ENCODE assay signal across 24 cellular contexts in genomic region chr1:67844988-67845387, GRCh38. TPM values are rescaled to one million over a fixed set of nuclear protein-coding genes. Genes with fewer than 3 reads are reported as not detected.
DNase-seq lines count a peak whose midpoint lies in the region; ATAC-seq and TF ChIP-seq lines count a peak whose summit lies in the region.
"Had no signal": no experiment of that assay in that cellular context is flagged by ENCODE, and none has a peak within 500 bp of the region (broad histone marks: within the 10 kb centered on the region; RNA-seq: fewer than 3 reads in every experiment).

No MANE protein-coding gene starts in this region.

- TF ChIP-seq CTCF in IMR-90 (conservative IDR thresholded peaks at IDR 0.05; ENCODE audit: low read depth, low read length), result no peak
- TF ChIP-seq CTCF in ascending aorta (IDR thresholded peaks at IDR 0.05), result no peak
- TF ChIP-seq CTCF in neural crest cell (conservative IDR thresholded peaks at IDR 0.05), result no peak
- no peak for TF ChIP-seq CTCF in esophagus muscularis mucosa (IDR thresholded peaks at IDR 0.05)
- TF ChIP-seq CTCF in body of pancreas (IDR thresholded peaks at IDR 0.05), result no peak
- TF ChIP-seq CTCF in GM13976 (IDR thresholded peaks at IDR 0.05; ENCODE audit: borderline replicate concordance, control extremely low read depth, extremely low read depth, insufficient read depth, missing control alignments), result no peak

- H3K36me3 Mint-ChIP-seq in neural crest cell (ENCODE audit: low read depth), result no peaks in the 10 kb centered on the region
- H3K36me3 Mint-ChIP-seq: CD14-positive monocyte; CD8-positive, alpha-beta memory T cell had no signal

- 0 out of 2 replicates have a peak overlapping the region, but pooled peaks have one; percentile 23 for H4K91ac ChIP-seq in IMR-90 (ENCODE audit: insufficient read depth, low read depth, low read length)

- no peak overlapping the region for H2AK9ac ChIP-seq in IMR-90 (replicated peaks; ENCODE audit: low read depth, low read length, poor library complexity)

- H3K23ac ChIP-seq in IMR-90 (ENCODE audit: low read depth, low read length), result no peak overlapping the region

- H3K4me3 Mint-ChIP-seq in neural crest cell, result no peak overlapping the region
- H3K4me3 Mint-ChIP-seq: CD14-positive monocyte; CD4-positive, alpha-beta T cell; CD8-positive, alpha-beta memory T cell had no signal

- no peak for ATAC-seq in IMR-90 (ENCODE audit: low read depth)
- ATAC-seq in body of pancreas, result no peak
- ATAC-seq: A549, GM12878, HCT116 had no signal

- no peak overlapping the region for H2AFZ ChIP-seq in IMR-90 (replicated peaks; ENCODE audit: low read length, poor library complexity)

- dilution Hi-C loops in IMR-90 (cut with HindIII; ENCODE audit: low sequenced_read_pairs, unreplicated experiment), result no loop called here

- no TSS peak for BruUV-seq in IMR-90 (replicated peaks; lab: Mats Ljungman, UMichigan)

- TF ChIP-seq POLR2A in IMR-90 (IDR thresholded peaks at IDR 0.05; ENCODE audit: low read depth, low read length) (no peak), esophagus muscularis mucosa (IDR thresholded peaks at IDR 0.05; ENCODE audit: low read depth) (no peak), body of pancreas (IDR thresholded peaks at IDR 0.05) (no peak)

- H3K9me3 ChIP-seq in IMR-90 (ENCODE audit: control insufficient read depth, insufficient read depth, low read length), result no peaks in the 10 kb centered on the region
- no peaks in the 10 kb centered on the region for H3K9me3 ChIP-seq in ascending aorta
- no peaks in the 10 kb centered on the region for H3K9me3 ChIP-seq in esophagus (ENCODE audit: control insufficient read depth in 2 of 2, insufficient read depth in 1 of 2, low read depth in 1 of 2, low read length in 1 of 2)
- no peaks in the 10 kb centered on the region for H3K9me3 ChIP-seq in esophagus muscularis mucosa
- no peaks in the 10 kb centered on the region for H3K9me3 ChIP-seq in body of pancreas
- H3K9me3 ChIP-seq: A549; BE2C; BLaER1 treated with 17β-estradiol and CSF1 and Interleukin-3, amounts not matched to agents 10 nM and 100 nM had no signal

- H4K5ac ChIP-seq in IMR-90 (ENCODE audit: low read depth, low read length), result no peak overlapping the region

- H3K4me3 ChIP-seq in IMR-90 (ENCODE audit: insufficient read depth, low read depth, low read length), result no peak overlapping the region
- H3K4me3 ChIP-seq in ascending aorta, result no peak overlapping the region
- no peak overlapping the region for H3K4me3 ChIP-seq in esophagus (ENCODE audit: low read depth in 1 of 2, low read length in 2 of 2)
- H3K4me3 ChIP-seq in esophagus muscularis mucosa, result no peak overlapping the region
- no peak overlapping the region for H3K4me3 ChIP-seq in body of pancreas
- H3K4me3 ChIP-seq: A549; BLaER1 treated with 17β-estradiol and CSF1 and Interleukin-3, amounts not matched to agents 10 nM and 100 nM; GM12878 had no signal

- H3K27me3 ChIP-seq in IMR-90 (ENCODE audit: control insufficient read depth, insufficient read depth, low read length) (no peaks in the 10 kb centered on the region), ascending aorta (no peaks in the 10 kb centered on the region), esophagus (ENCODE audit: control insufficient read depth in 1 of 2, insufficient read depth in 2 of 2, low read length in 2 of 2) (no peaks in the 10 kb centered on the region), esophagus muscularis mucosa (no peaks in the 10 kb centered on the region), body of pancreas (no peaks in the 10 kb centered on the region)
- H3K27me3 ChIP-seq: BE2C; BLaER1 treated with 17β-estradiol and CSF1 and Interleukin-3, amounts not matched to agents 10 nM and 100 nM had no signal

- no peaks in the 10 kb centered on the region for H3K9me3 Mint-ChIP-seq in neural crest cell
- H3K9me3 Mint-ChIP-seq: CD14-positive monocyte; CD4-positive, alpha-beta T cell had no signal

- no peak overlapping the region for H3K9ac ChIP-seq in IMR-90 (ENCODE audit: low read depth, low read length)
- H3K9ac ChIP-seq: BLaER1 treated with 17β-estradiol and CSF1 and Interleukin-3, amounts not matched to agents 10 nM and 100 nM had no signal

- POLR2A ChIA-PET in IMR-90 (lab: Charles Lee; ENCODE audit: unreplicated experiment), result no interaction called here

- intact Hi-C loops in IMR-90 (cut with micrococcal nuclease) (no loop called here), ascending aorta (cut with DNase I) (loop anchor here (2.0 to 5.0 kb wide), 2 partner anchors 264 to 382 kb away; no protein-coding TSS in a partner anchor), esophagus muscularis mucosa (cut with DNase I) (no loop called here), body of pancreas (cut with DNase I) (no loop called here)

- H3K18ac ChIP-seq in IMR-90 (ENCODE audit: low read depth, low read length), result no peak overlapping the region

- H3K4me2 ChIP-seq in IMR-90 (ENCODE audit: low read depth, low read length), result no peak overlapping the region
- H3K4me2 ChIP-seq: A549; BLaER1 treated with 17β-estradiol and CSF1 and Interleukin-3, amounts not matched to agents 10 nM and 100 nM had no signal

- H4K8ac ChIP-seq in IMR-90 (ENCODE audit: low read depth in 2 of 2, low read length in 2 of 2), result no peak overlapping the region

- no peak overlapping the region for H2BK15ac ChIP-seq in IMR-90 (ENCODE audit: low read depth, low read length)

- in situ Hi-C loops in IMR-90 (cut with MboI; ENCODE audit: low sequenced_read_pairs), result loop anchor here (10.0 kb wide), 1 partner anchor 310 kb away; no protein-coding TSS in a partner anchor
- in situ Hi-C loops in GM13976 (cut with MboI; ENCODE audit: low sequenced_read_pairs, unreplicated experiment), result no loop called here

- no peak overlapping the region for H3K56ac ChIP-seq in IMR-90 (ENCODE audit: extremely low read depth, insufficient read depth, low read length)

- no peaks in the 10 kb centered on the region for H3K4me1 Mint-ChIP-seq in neural crest cell
- H3K4me1 Mint-ChIP-seq: CD14-positive monocyte; CD8-positive, alpha-beta memory T cell had no signal

- H3K27me3 Mint-ChIP-seq in neural crest cell (ENCODE audit: low read depth), result peaks cover under 1% of the 10 kb centered on the region

- no peak overlapping the region for H3K14ac ChIP-seq in IMR-90 (replicated peaks; ENCODE audit: low read depth, low read length)

- TF ChIP-seq EP300 in esophagus muscularis mucosa (IDR thresholded peaks at IDR 0.05), result no peak

- 0 out of 4 replicates have a peak, but pooled peaks cover 0 to 3% of the 10 kb centered on the region in 2 experiments for H3K79me1 ChIP-seq in IMR-90 (ENCODE audit: low read depth in 1 of 2, low read length in 2 of 2)

- no peak overlapping the region for H3K27ac ChIP-seq in IMR-90 (ENCODE audit: insufficient read depth, low read length)
- peak overlapping the region; percentile 54 to 81 for H3K27ac ChIP-seq in ascending aorta
- peak overlapping the region; percentile 57 to 73 for H3K27ac ChIP-seq in esophagus (ENCODE audit: low read depth in 2 of 2, low read length in 1 of 2)
- no peak overlapping the region for H3K27ac ChIP-seq in esophagus muscularis mucosa (replicated peaks in 1 of 4)
- H3K27ac ChIP-seq in body of pancreas, result no peak overlapping the region
- H3K27ac ChIP-seq: BLaER1 treated with 17β-estradiol and CSF1 and Interleukin-3, amounts not matched to agents 10 nM and 100 nM had no signal

- H2BK20ac ChIP-seq in IMR-90 (ENCODE audit: low read depth, low read length), result no peak overlapping the region

- H2AK5ac ChIP-seq in IMR-90 (ENCODE audit: low read depth, low read length), result peak overlapping the region; percentile 72; the same call in 1 of the 2 replicates

- CTCF ChIA-PET in IMR-90 (lab: Yijun Ruan, JAX), result interaction anchor here (1.1 to 1.4 kb wide), 2 partner anchors 78 to 84 kb away, joined by 4 read pairs; no protein-coding TSS in a partner anchor

- no peak overlapping the region; the same call in 1 of the 2 replicates for H3K4ac ChIP-seq in IMR-90 (ENCODE audit: low read depth, low read length)

- H4K20me1 ChIP-seq in IMR-90 (ENCODE audit: insufficient read depth, low read length), result no peaks in the 10 kb centered on the region
- H4K20me1 ChIP-seq: BLaER1 treated with 17β-estradiol and CSF1 and Interleukin-3, amounts not matched to agents 10 nM and 100 nM had no signal

- peaks cover under 1% of the 10 kb centered on the region; the same call in 1 of the 2 replicates for H3K9me1 ChIP-seq in IMR-90 (ENCODE audit: insufficient read depth, low read length)

- H2BK5ac ChIP-seq in IMR-90 (ENCODE audit: low read depth, low read length, poor library complexity, severe bottlenecking), result no peak overlapping the region

- H3K36me3 ChIP-seq in IMR-90 (ENCODE audit: control insufficient read depth, insufficient read depth, low read length) (no peaks in the 10 kb centered on the region), ascending aorta (no peaks in the 10 kb centered on the region), esophagus (ENCODE audit: control insufficient read depth in 2 of 2, insufficient read depth in 2 of 2, low read length in 1 of 2) (no peaks in the 10 kb centered on the region), esophagus muscularis mucosa (no peaks in the 10 kb centered on the region), body of pancreas (replicated peaks in 1 of 2; ENCODE audit: insufficient read depth in 1 of 2, low read depth in 2 of 2) (no peaks in the 10 kb centered on the region)
- H3K36me3 ChIP-seq: BE2C; BLaER1 treated with 17β-estradiol and CSF1 and Interleukin-3, amounts not matched to agents 10 nM and 100 nM had no signal

- no peak for TF ChIP-seq RAD21 in IMR-90 (IDR thresholded peaks at IDR 0.05; ENCODE audit: low read length)

- DNase-seq in IMR-90 (no peak), ascending aorta (ENCODE audit: low spot score in 2 of 2) (no peak), neural crest cell (ENCODE audit: low read depth, low spot score) (no peak), esophagus muscularis mucosa (ENCODE audit: extremely low spot score) (no peak), body of pancreas (no peak), GM13976 (ENCODE audit: low spot score) (no peak)
- DNase-seq: 8988T; ACHN; AML-193; BE2C; CD4-positive, alpha-beta T cell; CD8-positive, alpha-beta memory T cell; DMS 273 treated with DMSO at 0.1 percent for 48 hours; DMS79; EL; GDM1; GOT3; H7 had no signal

- H3K4me1 ChIP-seq in IMR-90 (ENCODE audit: control insufficient read depth, insufficient read depth, low read length) (peaks cover under 1% of the 10 kb centered on the region; the same call in 1 of the 2 replicates), ascending aorta (peaks cover under 1 to 13% of the 10 kb centered on the region in 2 donors), esophagus (ENCODE audit: control insufficient read depth in 2 of 2, insufficient read depth in 2 of 2, low read length in 1 of 2) (peaks cover 0 to 4% of the 10 kb centered on the region in 2 donors), esophagus muscularis mucosa (peaks cover 9 to 18% (median 13%) of the 10 kb centered on the region in 4 donors), body of pancreas (peaks cover 11% of the 10 kb centered on the region)
- H3K4me1 ChIP-seq: BE2C; BLaER1 treated with 17β-estradiol and CSF1 and Interleukin-3, amounts not matched to agents 10 nM and 100 nM had no signal

- peak overlapping the region; percentile 51 for H3K27ac Mint-ChIP-seq in neural crest cell (ENCODE audit: unreplicated experiment)
- H3K27ac Mint-ChIP-seq: CD4-positive, alpha-beta T cell; CD8-positive, alpha-beta memory T cell had no signal

- H2BK120ac ChIP-seq in IMR-90 (ENCODE audit: low read depth, low read length), result no peak overlapping the region

- WGBS in IMR-90 (ENCODE audit: extremely low coverage in 2 of 2, insufficient read length in 1 of 2), 2 experiments, result no CpG with 5 or more reads among the region's 1 CpG
- 79 to 86% methylated on average over 1 of the region's 1 CpG for WGBS in esophagus, 2 donors
- 100% methylated on average over 1 of the region's 1 CpG for WGBS in esophagus muscularis mucosa
- WGBS in body of pancreas, 2 donors, result 82 to 96% methylated on average over 1 of the region's 1 CpG

RNA-seq across cellular contexts. Expression of gene GNG12, which starts 11.7 kb away (rescaled TPM):
- 132 and 233 TPM in 2 replicates for total RNA-seq in IMR-90 (2012; rRNA removed)
- polyA plus RNA-seq in IMR-90 (2012; rRNA removed), result 74.4 and 92.3 TPM in 2 replicates
- 15.5 and 25.7 TPM in 2 replicates for polyA plus RNA-seq in IMR-90 (2012; cell fraction: cytosol; rRNA removed)
- polyA plus RNA-seq in IMR-90 (2012; cell fraction: nucleus; rRNA removed; ENCODE audit: low replicate concordance), result 4.8 and 43.9 TPM in 2 replicates
- 71.2 TPM for total RNA-seq in ascending aorta
- 10 to 100 TPM; 21.8 to 38.8 TPM for polyA plus RNA-seq in esophagus
- total RNA-seq in neural crest cell, result 18.4 and 18.5 TPM in 2 replicates
- 100 to 1,000 TPM; 108 to 118 (median 111) TPM for total RNA-seq in esophagus muscularis mucosa
- 10 to 100 TPM; 26.4 to 42.3 TPM for total RNA-seq in body of pancreas
- total RNA-seq: CD4-positive, alpha-beta T cell had no signal
- polyA plus RNA-seq: CD8-positive, alpha-beta memory T cell had no signal

Comparison
In these comparisons a context has a peak if more than half of its experiments do, and no peak if none do; other contexts are left out.
1. H3K27ac ChIP-seq: peak in ascending aorta (2 of 2) and esophagus (2 of 2); none in IMR-90 (single experiment), esophagus muscularis mucosa (0 of 4) and body of pancreas (0 of 4).